ENCODE assay signal across 3 cellular contexts in genomic region chr12:126510630-126511029, GRCh38.
A peak's percentile ranks its signal among the peaks of the same experiment; 100 is the strongest.
TF ChIP-seq lines count a peak whose summit lies in the region.

No MANE protein-coding gene starts in this region.

TF ChIP-seq in HepG2, 621 proteins besides CTCF, POLR2A, EP300 and RAD21:
- TF ChIP-seq MAFF (IDR thresholded peaks at IDR 0.05; ENCODE audit: low read depth, low read length) (peak; percentile 88), MAFK (conservative IDR thresholded peaks at IDR 0.05 in 1 of 2, IDR thresholded peaks at IDR 0.05 in 1 of 2; ENCODE audit: low read length in 2 of 2) (peak; percentile 90 to 94), SPEN (CRISPR knock-in tag; IDR thresholded peaks at IDR 0.05; ENCODE audit: low read depth) (no peak), SP2 (CRISPR knock-in tag; IDR thresholded peaks at IDR 0.05) (no peak)

TF ChIP-seq in IMR-90, 13 proteins besides CTCF, POLR2A, EP300 and RAD21:
- no peak for TF ChIP-seq RFX5 (IDR thresholded peaks at IDR 0.05; ENCODE audit: low read depth, low read length)
- TF ChIP-seq MAFK (IDR thresholded peaks at IDR 0.05; ENCODE audit: low read depth, low read length): peak; percentile 82
TF ChIP-seq in IMR-90: peak in this region for 1.

TF ChIP-seq in H1, 55 proteins besides CTCF, POLR2A, EP300 and RAD21:
- TF ChIP-seq, protein P1, sequence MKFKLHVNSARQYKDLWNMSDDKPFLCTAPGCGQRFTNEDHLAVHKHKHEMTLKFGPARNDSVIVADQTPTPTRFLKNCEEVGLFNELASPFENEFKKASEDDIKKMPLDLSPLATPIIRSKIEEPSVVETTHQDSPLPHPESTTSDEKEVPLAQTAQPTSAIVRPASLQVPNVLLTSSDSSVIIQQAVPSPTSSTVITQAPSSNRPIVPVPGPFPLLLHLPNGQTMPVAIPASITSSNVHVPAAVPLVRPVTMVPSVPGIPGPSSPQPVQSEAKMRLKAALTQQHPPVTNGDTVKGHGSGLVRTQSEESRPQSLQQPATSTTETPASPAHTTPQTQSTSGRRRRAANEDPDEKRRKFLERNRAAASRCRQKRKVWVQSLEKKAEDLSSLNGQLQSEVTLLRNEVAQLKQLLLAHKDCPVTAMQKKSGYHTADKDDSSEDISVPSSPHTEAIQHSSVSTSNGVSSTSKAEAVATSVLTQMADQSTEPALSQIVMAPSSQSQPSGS (IDR thresholded peaks at IDR 0.05; ENCODE audit: low read length): no peak
- TF ChIP-seq SIX5 (IDR thresholded peaks at IDR 0.05; ENCODE audit: low read depth, low read length) (no peak), TAF7 (optimal IDR thresholded peaks at IDR 0.05; ENCODE audit: borderline replicate concordance, low read depth, low read length) (no peak), CREB1 (IDR thresholded peaks at IDR 0.05) (no peak), MAFK (IDR thresholded peaks at IDR 0.05; ENCODE audit: low read depth, low read length) (0 out of 2 replicates have a peak, but pooled peaks have one; percentile 26), CBX5 (IDR thresholded peaks at IDR 0.05; ENCODE audit: low read depth, low read length) (no peak)
TF ChIP-seq in H1: peak in this region for 1.
